1 cellular context compared by ENCODE assay signal in the genomic region with DNA sequence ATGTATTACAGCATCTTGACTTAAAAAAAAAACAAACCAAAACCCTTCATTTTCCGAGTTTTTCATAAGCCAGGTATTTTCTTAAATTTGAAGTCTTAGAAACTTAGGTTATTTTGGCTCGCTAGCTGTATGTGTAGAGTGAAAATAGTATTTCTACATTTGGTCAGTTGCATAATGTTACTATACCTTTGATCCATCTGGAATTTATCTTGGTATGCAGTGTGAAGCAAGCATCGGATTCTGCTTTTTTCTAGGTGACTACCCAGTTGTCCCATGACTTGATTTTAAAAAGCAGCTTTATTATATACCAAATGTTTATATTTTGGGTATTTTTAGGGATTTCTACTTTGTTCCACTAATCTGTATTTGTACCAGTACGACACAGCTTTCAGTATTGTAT.
TF ChIP-seq lines count a peak whose summit lies in the region.

No MANE protein-coding gene starts in this region.

TF ChIP-seq in endothelial cell of umbilical vein, 7 proteins besides CTCF, POLR2A, EP300 and RAD21:
- TF ChIP-seq POLR2AphosphoS5 (IDR thresholded peaks at IDR 0.05; ENCODE audit: insufficient read depth, low read depth, low read length) (no peak), MYC (IDR thresholded peaks at IDR 0.05; ENCODE audit: low read depth, low read length) (no peak), JUN (IDR thresholded peaks at IDR 0.05; ENCODE audit: borderline replicate concordance, insufficient read depth, insufficient read length, low read depth) (no peak), EZH2 (IDR thresholded peaks at IDR 0.05; ENCODE audit: borderline replicate concordance, low read depth, low read length, severe bottlenecking) (no peak), FOS (IDR thresholded peaks at IDR 0.05; ENCODE audit: borderline replicate concordance, insufficient read depth, low read length) (no peak), GATA2 (IDR thresholded peaks at IDR 0.05; ENCODE audit: insufficient read depth, insufficient read length, low read depth, low read length) (no peak)
- TF ChIP-seq, protein P1, sequence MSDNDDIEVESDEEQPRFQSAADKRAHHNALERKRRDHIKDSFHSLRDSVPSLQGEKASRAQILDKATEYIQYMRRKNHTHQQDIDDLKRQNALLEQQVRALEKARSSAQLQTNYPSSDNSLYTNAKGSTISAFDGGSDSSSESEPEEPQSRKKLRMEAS (IDR thresholded peaks at IDR 0.05; ENCODE audit: insufficient read depth, insufficient read length) = no peak
